ENCODE assay signal across 1 cellular context in the genomic region with DNA sequence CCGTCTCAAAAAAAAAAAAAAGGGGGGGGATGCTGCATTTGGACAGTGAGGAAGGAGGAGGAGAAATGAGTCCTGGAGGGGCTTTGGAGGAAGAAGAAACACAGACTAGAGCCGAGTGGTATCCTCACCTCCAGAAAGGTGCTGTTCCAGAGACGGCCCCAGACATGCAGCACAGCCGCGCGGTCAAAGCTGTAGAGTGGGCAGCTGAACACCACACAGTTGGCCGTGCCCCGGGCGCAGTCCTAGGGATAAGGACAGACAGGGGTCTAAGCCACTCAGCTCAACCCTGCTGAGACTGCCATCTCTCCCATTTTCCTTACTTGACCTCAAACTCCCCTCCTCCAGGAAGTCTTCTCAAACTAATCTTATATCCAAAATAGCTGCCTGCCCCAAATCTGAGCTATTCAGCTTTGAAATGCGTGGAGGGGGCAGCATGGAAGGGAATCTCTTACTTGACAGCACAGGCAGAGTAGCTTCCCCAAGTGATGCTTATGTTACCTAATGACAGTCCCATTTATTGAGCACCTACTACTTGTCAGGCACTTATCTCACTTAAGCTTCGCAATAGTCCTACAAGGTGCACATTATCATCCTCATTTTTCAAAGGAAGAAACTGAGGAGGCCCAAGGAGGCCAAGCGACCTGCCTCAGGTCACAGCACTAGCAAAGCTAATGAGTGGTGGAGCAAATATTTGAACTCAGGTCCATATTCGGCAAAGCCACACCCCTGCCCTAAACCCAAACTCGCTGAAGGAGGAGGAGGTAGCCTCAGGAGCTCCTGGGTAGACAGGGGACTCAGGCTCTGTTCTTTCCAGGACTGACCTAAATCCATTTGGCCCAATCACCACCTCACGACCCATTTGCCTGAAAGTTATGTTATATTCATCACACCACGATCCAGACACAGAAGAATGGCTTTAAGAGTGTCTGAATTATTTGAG.
TF ChIP-seq lines count a peak whose summit lies in the region.

No MANE protein-coding gene starts in this region.

TF ChIP-seq in GM12878, 131 proteins besides CTCF, POLR2A, EP300 and RAD21:
- TF ChIP-seq SMAD1 (IDR thresholded peaks at IDR 0.05; ENCODE audit: low read depth, partially characterized antibody) (no peak), IKZF1 (conservative IDR thresholded peaks at IDR 0.05) (no peak), SUPT20H (IDR thresholded peaks at IDR 0.05; ENCODE audit: borderline replicate concordance, control insufficient read depth, low read depth, low read length) (no peak), SRF (IDR thresholded peaks at IDR 0.05; ENCODE audit: low read depth in 2 of 2, low read length in 2 of 2) (no peak), BACH1 (IDR thresholded peaks at IDR 0.05; ENCODE audit: borderline replicate concordance) (no peak), HDGF (IDR thresholded peaks at IDR 0.05) (no peak), NR2C1 (IDR thresholded peaks at IDR 0.05) (no peak), STAT1 (conservative IDR thresholded peaks at IDR 0.05) (no peak), TAF1 (IDR thresholded peaks at IDR 0.05; ENCODE audit: borderline replicate concordance, low read depth, low read length) (no peak), CHD1 (IDR thresholded peaks at IDR 0.05; ENCODE audit: low read depth, low read length) (no peak), ASH2L (IDR thresholded peaks at IDR 0.05; ENCODE audit: borderline replicate concordance, low read depth) (no peak), HDAC6 (IDR thresholded peaks at IDR 0.05; ENCODE audit: unreplicated experiment) (no peak), KLF5 (IDR thresholded peaks at IDR 0.05; ENCODE audit: partially characterized antibody) (no peak)
- TF ChIP-seq, protein P1, sequence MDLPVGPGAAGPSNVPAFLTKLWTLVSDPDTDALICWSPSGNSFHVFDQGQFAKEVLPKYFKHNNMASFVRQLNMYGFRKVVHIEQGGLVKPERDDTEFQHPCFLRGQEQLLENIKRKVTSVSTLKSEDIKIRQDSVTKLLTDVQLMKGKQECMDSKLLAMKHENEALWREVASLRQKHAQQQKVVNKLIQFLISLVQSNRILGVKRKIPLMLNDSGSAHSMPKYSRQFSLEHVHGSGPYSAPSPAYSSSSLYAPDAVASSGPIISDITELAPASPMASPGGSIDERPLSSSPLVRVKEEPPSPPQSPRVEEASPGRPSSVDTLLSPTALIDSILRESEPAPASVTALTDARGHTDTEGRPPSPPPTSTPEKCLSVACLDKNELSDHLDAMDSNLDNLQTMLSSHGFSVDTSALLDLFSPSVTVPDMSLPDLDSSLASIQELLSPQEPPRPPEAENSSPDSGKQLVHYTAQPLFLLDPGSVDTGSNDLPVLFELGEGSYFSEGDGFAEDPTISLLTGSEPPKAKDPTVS (IDR thresholded peaks at IDR 0.05; ENCODE audit: low read depth, low read length): no peak
- TF ChIP-seq, protein P2, sequence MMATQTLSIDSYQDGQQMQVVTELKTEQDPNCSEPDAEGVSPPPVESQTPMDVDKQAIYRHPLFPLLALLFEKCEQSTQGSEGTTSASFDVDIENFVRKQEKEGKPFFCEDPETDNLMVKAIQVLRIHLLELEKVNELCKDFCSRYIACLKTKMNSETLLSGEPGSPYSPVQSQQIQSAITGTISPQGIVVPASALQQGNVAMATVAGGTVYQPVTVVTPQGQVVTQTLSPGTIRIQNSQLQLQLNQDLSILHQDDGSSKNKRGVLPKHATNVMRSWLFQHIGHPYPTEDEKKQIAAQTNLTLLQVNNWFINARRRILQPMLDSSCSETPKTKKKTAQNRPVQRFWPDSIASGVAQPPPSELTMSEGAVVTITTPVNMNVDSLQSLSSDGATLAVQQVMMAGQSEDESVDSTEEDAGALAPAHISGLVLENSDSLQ (IDR thresholded peaks at IDR 0.05): no peak
- TF ChIP-seq, protein P3, sequence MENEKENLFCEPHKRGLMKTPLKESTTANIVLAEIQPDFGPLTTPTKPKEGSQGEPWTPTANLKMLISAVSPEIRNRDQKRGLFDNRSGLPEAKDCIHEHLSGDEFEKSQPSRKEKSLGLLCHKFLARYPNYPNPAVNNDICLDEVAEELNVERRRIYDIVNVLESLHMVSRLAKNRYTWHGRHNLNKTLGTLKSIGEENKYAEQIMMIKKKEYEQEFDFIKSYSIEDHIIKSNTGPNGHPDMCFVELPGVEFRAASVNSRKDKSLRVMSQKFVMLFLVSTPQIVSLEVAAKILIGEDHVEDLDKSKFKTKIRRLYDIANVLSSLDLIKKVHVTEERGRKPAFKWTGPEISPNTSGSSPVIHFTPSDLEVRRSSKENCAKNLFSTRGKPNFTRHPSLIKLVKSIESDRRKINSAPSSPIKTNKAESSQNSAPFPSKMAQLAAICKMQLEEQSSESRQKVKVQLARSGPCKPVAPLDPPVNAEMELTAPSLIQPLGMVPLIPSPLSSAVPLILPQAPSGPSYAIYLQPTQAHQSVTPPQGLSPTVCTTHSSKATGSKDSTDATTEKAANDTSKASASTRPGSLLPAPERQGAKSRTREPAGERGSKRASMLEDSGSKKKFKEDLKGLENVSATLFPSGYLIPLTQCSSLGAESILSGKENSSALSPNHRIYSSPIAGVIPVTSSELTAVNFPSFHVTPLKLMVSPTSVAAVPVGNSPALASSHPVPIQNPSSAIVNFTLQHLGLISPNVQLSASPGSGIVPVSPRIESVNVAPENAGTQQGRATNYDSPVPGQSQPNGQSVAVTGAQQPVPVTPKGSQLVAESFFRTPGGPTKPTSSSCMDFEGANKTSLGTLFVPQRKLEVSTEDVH (IDR thresholded peaks at IDR 0.05; ENCODE audit: low read depth, partially characterized antibody): no peak
TF ChIP-seq in GM12878: peak in this region for 0.
